Comparison of ENCODE assay signal across 25 cellular contexts in genomic region chr4:117971406-117971805, GRCh38.
DNase-seq lines count a peak whose midpoint lies in the region; ATAC-seq and TF ChIP-seq lines count a peak whose summit lies in the region.
"Had no signal": no experiment of that assay in that cellular context is flagged by ENCODE, and none has a peak within 500 bp of the region (broad histone marks: within the 10 kb centered on the region; RNA-seq: fewer than 3 reads in every experiment).

No MANE protein-coding gene starts in this region.

- no peaks in the 10 kb centered on the region for H3K9me3 Mint-ChIP-seq in neural progenitor cell
- H3K9me3 Mint-ChIP-seq in CD8-positive, alpha-beta memory T cell, result peaks cover 0 to 5% (median 2%) of the 10 kb centered on the region in 5 donors
- H3K9me3 Mint-ChIP-seq: activated CD4-positive, alpha-beta memory T cell treated with anti-CD3 and anti-CD28 coated beads, Interleukin-2, amount 10 ng/mL, durations not matched to agents 7 days and 5 days; activated naive CD8-positive, alpha-beta T cell treated with anti-CD3 and anti-CD28 coated beads for 36 hours had no signal

- no peaks in the 10 kb centered on the region for H3K36me3 ChIP-seq in neural progenitor cell
- H3K36me3 ChIP-seq in CD8-positive, alpha-beta memory T cell (ENCODE audit: insufficient read depth, low read length), result no peaks in the 10 kb centered on the region
- H3K36me3 ChIP-seq: esophagus squamous epithelium, HAP-1, left lung, prostate gland, sigmoid colon had no signal

- no peaks in the 10 kb centered on the region for H3K36me3 Mint-ChIP-seq in neural progenitor cell
- H3K36me3 Mint-ChIP-seq in CD8-positive, alpha-beta memory T cell, result no peaks in the 10 kb centered on the region
- H3K36me3 Mint-ChIP-seq: activated naive CD8-positive, alpha-beta T cell treated with anti-CD3 and anti-CD28 coated beads for 36 hours had no signal

- no peak overlapping the region for H3K27ac Mint-ChIP-seq in neural progenitor cell
- H3K27ac Mint-ChIP-seq in CD8-positive, alpha-beta memory T cell, result no peak overlapping the region
- H3K27ac Mint-ChIP-seq: activated CD4-positive, alpha-beta memory T cell treated with anti-CD3 and anti-CD28 coated beads, Interleukin-2, amount 10 ng/mL, durations not matched to agents 7 days and 5 days; activated naive CD8-positive, alpha-beta T cell treated with anti-CD3 and anti-CD28 coated beads for 36 hours had no signal

- H3K4me1 ChIP-seq in neural progenitor cell, result peaks cover 3% of the 10 kb centered on the region
- no peaks in the 10 kb centered on the region for H3K4me1 ChIP-seq in CD8-positive, alpha-beta memory T cell (ENCODE audit: insufficient read depth, low read length)
- H3K4me1 ChIP-seq: esophagus squamous epithelium, HAP-1, left lung, prostate gland, sigmoid colon had no signal

- no peak overlapping the region for H3K4me3 Mint-ChIP-seq in neural progenitor cell
- no peak overlapping the region for H3K4me3 Mint-ChIP-seq in CD8-positive, alpha-beta memory T cell
- H3K4me3 Mint-ChIP-seq: activated CD4-positive, alpha-beta memory T cell treated with anti-CD3 and anti-CD28 coated beads, Interleukin-2, amount 10 ng/mL, durations not matched to agents 7 days and 5 days; activated naive CD8-positive, alpha-beta T cell treated with anti-CD3 and anti-CD28 coated beads for 36 hours; central memory CD8-positive, alpha-beta T cell had no signal

- H3K4me2 ChIP-seq in neural progenitor cell, result no peak overlapping the region

- H2AFZ ChIP-seq in neural progenitor cell (replicated peaks), result no peak overlapping the region

- H4K20me1 ChIP-seq in neural progenitor cell (ENCODE audit: low read depth), result no peaks in the 10 kb centered on the region

- no peaks in the 10 kb centered on the region for H3K27me3 Mint-ChIP-seq in neural progenitor cell (ENCODE audit: insufficient read depth, low read depth)
- H3K27me3 Mint-ChIP-seq in CD8-positive, alpha-beta memory T cell, result no peaks in the 10 kb centered on the region
- H3K27me3 Mint-ChIP-seq: activated CD4-positive, alpha-beta memory T cell treated with anti-CD3 and anti-CD28 coated beads, Interleukin-2, amount 10 ng/mL, durations not matched to agents 7 days and 5 days; central memory CD8-positive, alpha-beta T cell had no signal

- no peak overlapping the region for H3K27ac ChIP-seq in neural progenitor cell
- H3K27ac ChIP-seq in CD8-positive, alpha-beta memory T cell (ENCODE audit: low read depth, low read length), result no peak overlapping the region
- H3K27ac ChIP-seq: esophagus squamous epithelium, left lung, prostate gland, sigmoid colon had no signal

- H3K9ac ChIP-seq in neural progenitor cell, result no peak overlapping the region

- DNase-seq in GM04504 (ENCODE audit: low read depth) (peak; percentile 19), NCI-H82 (lab: John Stamatoyannopoulos, UW) (peak; percentile 81), astrocyte of the cerebellum (ENCODE audit: low read depth) (peak; percentile 27), neural progenitor cell (ENCODE audit: low spot score) (peak; percentile 8), HT-29 (ENCODE audit: low spot score) (no peak)
- no peak for DNase-seq in stimulated activated naive CD8-positive, alpha-beta T cell treated with anti-CD3 and anti-CD28 coated beads, Interleukin-15, Interleukin-2, amounts not matched to agents 100 U/mL and 50 U/mL, for 24 hours
- DNase-seq in CD8-positive, alpha-beta memory T cell, result no peak
- DNase-seq: activated CD4-positive, alpha-beta memory T cell treated with anti-CD3 and anti-CD28 coated beads, Interleukin-2, amount 10 ng/mL, durations not matched to agents 7 days and 5 days; activated effector memory CD4-positive, alpha-beta T cell treated with Interleukin-2 at 50 U/mL for 16 hours; activated naive CD8-positive, alpha-beta T cell treated with anti-CD3 and anti-CD28 coated beads for 36 hours; dermis blood vessel endothelial cell; esophagus squamous epithelium; KBM-7; left lung; mesendoderm; NCI-H1105; NCI-H2081 treated with DMSO at 0.1 percent for 48 hours; NK-92 treated with Interleukin-12 subunit alpha and Interleukin-12 subunit beta, amount 100 ng/mL, for 24 hours; PC-3; sigmoid colon; stimulated activated naive CD4-positive, alpha-beta T cell had no signal

- no peaks in the 10 kb centered on the region for H3K9me3 ChIP-seq in neural progenitor cell (ENCODE audit: low read depth)
- peaks cover 5% of the 10 kb centered on the region for H3K9me3 ChIP-seq in CD8-positive, alpha-beta memory T cell (ENCODE audit: low read length)
- H3K9me3 ChIP-seq: esophagus squamous epithelium, HAP-1, left lung, prostate gland, sigmoid colon had no signal

- no peak for ATAC-seq in stimulated activated naive CD8-positive, alpha-beta T cell treated with anti-CD3 and anti-CD28 coated beads, Interleukin-15, Interleukin-2, amounts not matched to agents 100 U/mL and 50 U/mL, for 24 hours
- ATAC-seq: left lung, PC-3, Right ventricle myocardium inferior had no signal

- no peaks in the 10 kb centered on the region for H3K27me3 ChIP-seq in neural progenitor cell
- H3K27me3 ChIP-seq in CD8-positive, alpha-beta memory T cell (ENCODE audit: insufficient read depth, low read length, poor library complexity, severe bottlenecking), result no peaks in the 10 kb centered on the region
- H3K27me3 ChIP-seq: esophagus squamous epithelium, left lung, sigmoid colon had no signal

- H3K4me1 Mint-ChIP-seq in neural progenitor cell, result peaks cover 2% of the 10 kb centered on the region
- H3K4me1 Mint-ChIP-seq in CD8-positive, alpha-beta memory T cell, result no peaks in the 10 kb centered on the region
- H3K4me1 Mint-ChIP-seq: activated CD4-positive, alpha-beta memory T cell treated with anti-CD3 and anti-CD28 coated beads, Interleukin-2, amount 10 ng/mL, durations not matched to agents 7 days and 5 days; activated naive CD8-positive, alpha-beta T cell treated with anti-CD3 and anti-CD28 coated beads for 36 hours; central memory CD8-positive, alpha-beta T cell had no signal

- H3F3A ChIP-seq in neural progenitor cell (ENCODE audit: low read depth), result no peaks in the 10 kb centered on the region

- CTCF ChIA-PET in CD8-positive, alpha-beta memory T cell (lab: Charles Lee), result no interaction called here

- POLR2A ChIA-PET in CD8-positive, alpha-beta memory T cell (lab: Charles Lee), result no interaction called here

- H3K4me3 ChIP-seq in astrocyte of the cerebellum (ENCODE audit: low read depth, low read length) (no peak overlapping the region), neural progenitor cell (no peak overlapping the region)
- no peak overlapping the region for H3K4me3 ChIP-seq in CD8-positive, alpha-beta memory T cell (ENCODE audit: low read length)
- H3K4me3 ChIP-seq: esophagus squamous epithelium, HAP-1, left lung, prostate gland, sigmoid colon had no signal

- in situ Hi-C loops in astrocyte of the cerebellum (cut with HindIII; ENCODE audit: low sequenced_read_pairs), result no loop called here

- no peaks in the 10 kb centered on the region for H3K79me2 ChIP-seq in neural progenitor cell (ENCODE audit: low read depth)

- no peak for TF ChIP-seq CTCF in astrocyte of the cerebellum (IDR thresholded peaks at IDR 0.05; ENCODE audit: low read depth, low read length, missing control alignments)
- TF ChIP-seq CTCF in neural progenitor cell (IDR thresholded peaks at IDR 0.05), result no peak

Comparison
In these comparisons a context has a peak if more than half of its experiments do, and no peak if none do; other contexts are left out.
1. DNase-seq: peak in GM04504 (single experiment), NCI-H82 (single experiment), astrocyte of the cerebellum (single experiment) and neural progenitor cell (single experiment); none in stimulated activated naive CD8-positive, alpha-beta T cell treated with anti-CD3 and anti-CD28 coated beads, Interleukin-15, Interleukin-2, amounts not matched to agents 100 U/mL and 50 U/mL, for 24 hours (single experiment), HT-29 (single experiment) and CD8-positive, alpha-beta memory T cell (0 of 5).